9 cellular contexts compared by ENCODE assay signal in the genomic region with DNA sequence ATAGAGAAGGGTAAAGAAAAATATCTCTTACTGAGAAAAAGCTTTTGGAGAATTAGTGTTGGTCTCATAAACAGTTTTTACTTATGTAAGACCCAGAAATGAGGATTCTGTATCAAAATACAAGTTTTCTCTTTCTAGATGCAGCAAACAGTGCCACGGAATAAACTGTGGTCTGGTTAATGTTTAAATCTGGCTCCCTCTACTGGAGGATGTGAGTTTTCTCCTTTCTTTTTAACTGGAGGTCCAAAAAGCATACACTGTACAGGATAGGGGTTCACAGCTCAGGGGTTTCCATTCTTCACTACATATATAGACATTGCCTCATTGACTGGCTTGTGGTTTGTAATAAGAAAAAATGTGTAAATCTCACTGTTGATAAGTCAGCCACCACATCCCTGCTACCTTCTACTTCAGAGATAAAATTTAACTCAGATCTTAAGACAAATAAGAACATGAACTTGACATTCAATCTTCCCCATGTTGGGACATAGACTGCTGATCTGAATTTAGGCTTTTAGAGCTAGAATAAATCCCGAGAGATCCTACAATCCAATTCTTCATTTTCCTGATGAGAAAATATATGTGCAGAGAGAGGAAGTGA.
A peak's percentile ranks its signal among the peaks of the same experiment; 100 is the strongest.
DNase-seq lines count a peak whose midpoint lies in the region; ATAC-seq, FAIRE-seq and TF ChIP-seq lines count a peak whose summit lies in the region.
"Had no signal": no experiment of that assay in that cellular context is flagged by ENCODE, and none has a peak within 500 bp of the region (broad histone marks: within the 10 kb centered on the region; RNA-seq: fewer than 3 reads in every experiment).

No MANE protein-coding gene starts in this region.

- H3K79me1 ChIP-seq in H1 (ENCODE audit: low read depth, low read length), result no peaks in the 10 kb centered on the region

- no peak overlapping the region for H2AK5ac ChIP-seq in H1 (ENCODE audit: low read depth, low read length)

- ATAC-seq in GM21717 (IDR thresholded peaks at IDR 0.05; ENCODE audit: unreplicated experiment), result peak; percentile 80

- no peak for TF ChIP-seq EP300 in H1 (IDR thresholded peaks at IDR 0.05; ENCODE audit: borderline replicate concordance in 1 of 2, low read depth in 2 of 2, low read length in 2 of 2)

- H3K23me2 ChIP-seq in H1 (ENCODE audit: low read depth, low read length), result no peaks in the 10 kb centered on the region; the same call in 1 of the 2 replicates

- H3K9me3 ChIP-seq in Karpas-422 (ENCODE audit: low read length) (no peaks in the 10 kb centered on the region), H1 (ENCODE audit: insufficient read depth in 2 of 2, low read depth in 1 of 2, low read length in 1 of 2) (no peaks in the 10 kb centered on the region)

- no peak overlapping the region for H2AFZ ChIP-seq in Karpas-422 (ENCODE audit: low read length)
- no peak overlapping the region for H2AFZ ChIP-seq in H1 (ENCODE audit: low read length)

- no peak overlapping the region for H4K8ac ChIP-seq in H1 (ENCODE audit: extremely low read depth, insufficient read depth, low read length)

- no peaks in the 10 kb centered on the region for H3K79me2 ChIP-seq in Karpas-422 (ENCODE audit: low read length)
- no peaks in the 10 kb centered on the region for H3K79me2 ChIP-seq in H1 (ENCODE audit: control insufficient read depth in 1 of 2, insufficient read depth in 2 of 2, low read length in 2 of 2)

- H2BK120ac ChIP-seq in H1 (replicated peaks; ENCODE audit: low read depth, low read length), result no peak overlapping the region

- H3K9ac ChIP-seq in Karpas-422 (ENCODE audit: low read length) (no peak overlapping the region), H1 (replicated peaks in 1 of 4; ENCODE audit: extremely low read depth in 1 of 4, low read depth in 3 of 4, low read length in 3 of 4) (no peak overlapping the region)

- H3K36me3 Mint-ChIP-seq in mesothelial cell of epicardium, result no peaks in the 10 kb centered on the region
- H3K36me3 Mint-ChIP-seq: CD8-positive, alpha-beta memory T cell had no signal

- H3K9me2 ChIP-seq in Karpas-422 (replicated peaks; ENCODE audit: insufficient read depth, low read length), result no peaks in the 10 kb centered on the region

- peaks cover 35% of the 10 kb centered on the region for H3K27me3 Mint-ChIP-seq in mesothelial cell of epicardium (ENCODE audit: low read depth)

- H3K56ac ChIP-seq in H1 (replicated peaks; ENCODE audit: insufficient read length, low read depth, low read length), result no peak overlapping the region

- no peak overlapping the region for H3K14ac ChIP-seq in H1 (ENCODE audit: insufficient read length)

- no peak overlapping the region for H3K23ac ChIP-seq in H1 (ENCODE audit: insufficient read length)

- no peak overlapping the region for H2BK20ac ChIP-seq in H1 (ENCODE audit: low read length)

- H4K5ac ChIP-seq in H1 (ENCODE audit: insufficient read length, low read depth, low read length), result no peak overlapping the region

- no peak overlapping the region for H2BK15ac ChIP-seq in H1 (ENCODE audit: low read length)

- no peak overlapping the region for H3K4ac ChIP-seq in H1 (replicated peaks; ENCODE audit: insufficient read length, low read depth, low read length)

- CTCF ChIA-PET in H1 (lab: Charles Lee; ENCODE audit: partially characterized antibody), result interaction anchor here (0.7 to 4.6 kb wide), 33 partner anchors 10 to 855 kb away, joined by 3 to 25 read pairs (median 4); partner anchors contain the start of gene PTAR1

- H4K20me1 ChIP-seq in Karpas-422 (ENCODE audit: insufficient read depth, low read depth, low read length) (no peaks in the 10 kb centered on the region), H1 (replicated peaks in 1 of 2; ENCODE audit: control insufficient read depth in 1 of 2, insufficient read depth in 2 of 2, low read length in 2 of 2) (no peaks in the 10 kb centered on the region)

- no peak overlapping the region for H3K27ac Mint-ChIP-seq in mesothelial cell of epicardium

- H3K4me1 ChIP-seq in Karpas-422 (ENCODE audit: low read length), result no peaks in the 10 kb centered on the region
- H3K4me1 ChIP-seq in H1 (replicated peaks in 1 of 4; ENCODE audit: control insufficient read depth in 3 of 4, insufficient read depth in 4 of 4, low read length in 3 of 4), result peaks cover 0 to 6% (median 0%) of the 10 kb centered on the region in 4 experiments; a peak in 1 of 7 replicates

- H3K4me3 ChIP-seq in Karpas-422 (ENCODE audit: low read length) (no peak overlapping the region), H1 (ENCODE audit: extremely low read depth in 1 of 4, insufficient read depth in 2 of 4, low read depth in 3 of 4, low read length in 4 of 4) (no peak overlapping the region)

- H2BK12ac ChIP-seq in H1 (ENCODE audit: low read depth, low read length), result no peak overlapping the region

- peak; percentile 40 for DNase-seq in SIG-M5 treated with dmso at 0.1 percent for 504 hours (lab: John Stamatoyannopoulos, UW; ENCODE audit: unreplicated experiment)
- no peak for DNase-seq in SIG-M5 (lab: John Stamatoyannopoulos, UW)
- peak; percentile 78 for DNase-seq in Karpas-422
- peak; percentile 66 for DNase-seq in RCC 7860 (ENCODE audit: low spot score)
- no peak for DNase-seq in H1 (ENCODE audit: low read depth in 1 of 2, low spot score in 2 of 2)
- DNase-seq in mesothelial cell of epicardium (ENCODE audit: low spot score in 2 of 2, unreplicated experiment in 2 of 2), result no peak
- DNase-seq in cortex of kidney (lab: John Stamatoyannopoulos, UW), result no peak

- H3K4me2 ChIP-seq in Karpas-422 (ENCODE audit: low read depth, low read length, poor library complexity, severe bottlenecking), result no peak overlapping the region
- H3K4me2 ChIP-seq in H1 (ENCODE audit: insufficient read depth in 1 of 2, low read depth in 2 of 2, low read length in 2 of 2), result no peak overlapping the region

- POLR2A ChIA-PET in H1 (lab: Charles Lee; ENCODE audit: partially characterized antibody), result no interaction called here

- 48% methylated on average over 2 of the region's 2 CpGs; no CpG with 5 or more reads in 1 of the 2 experiments for WGBS in H1 (ENCODE audit: extremely low coverage in 1 of 2, insufficient coverage in 1 of 2, insufficient read length in 1 of 2, insufficient replicate concordance in 2 of 2, low coverage in 1 of 2, low lambda C conversion rate in 2 of 2, missing lambda C conversion rate in 1 of 2), 2 experiments

- H3K27me3 ChIP-seq in Karpas-422 (ENCODE audit: low read length) (no peaks in the 10 kb centered on the region), H1 (replicated peaks in 1 of 4; ENCODE audit: control insufficient read depth in 3 of 4, extremely low read depth in 1 of 4, insufficient read depth in 3 of 4, low read length in 3 of 4) (no peaks in the 10 kb centered on the region)

- no peak for TF ChIP-seq POLR2A in H1 (IDR thresholded peaks at IDR 0.05; ENCODE audit: control extremely low read depth in 1 of 2, low read depth in 2 of 2, low read length in 2 of 2)

- H3K4me1 Mint-ChIP-seq in mesothelial cell of epicardium, result no peaks in the 10 kb centered on the region
- H3K4me1 Mint-ChIP-seq: CD8-positive, alpha-beta memory T cell had no signal

- TF ChIP-seq CTCF in H1 (IDR thresholded peaks at IDR 0.05; ENCODE audit: control extremely low read depth in 1 of 3, insufficient read depth in 1 of 3, low read depth in 1 of 3, low read length in 3 of 3) (peak in 2 of 3 experiments; percentile 67 to 75; a peak in 3 of 4 replicates), mesothelial cell of epicardium (IDR thresholded peaks at IDR 0.05; ENCODE audit: unreplicated experiment) (peak; percentile 61)

- no peak overlapping the region for H3K18ac ChIP-seq in H1 (ENCODE audit: extremely low read depth, low read length)

- H3K9me3 Mint-ChIP-seq in mesothelial cell of epicardium, result no peaks in the 10 kb centered on the region
- H3K9me3 Mint-ChIP-seq: CD8-positive, alpha-beta memory T cell had no signal

- TF ChIP-seq RAD21 in H1 (IDR thresholded peaks at IDR 0.05 in 1 of 2, conservative IDR thresholded peaks at IDR 0.05 in 1 of 2; ENCODE audit: low read depth in 2 of 2, low read length in 2 of 2), result peak; percentile 78 to 82

- no peak overlapping the region for H3K4me3 Mint-ChIP-seq in mesothelial cell of epicardium
- H3K4me3 Mint-ChIP-seq: CD8-positive, alpha-beta memory T cell had no signal

- FAIRE-seq in RCC 7860 (lab: Jason Lieb, UNC), result peak; percentile 75
- FAIRE-seq in H1 (lab: Jason Lieb, UNC), result peak; percentile 50

- no peak overlapping the region for H4K91ac ChIP-seq in H1 (replicated peaks; ENCODE audit: insufficient read length, low read length)

- H3K36me3 ChIP-seq in Karpas-422 (ENCODE audit: insufficient read depth, low read length) (no peaks in the 10 kb centered on the region), H1 (ENCODE audit: control insufficient read depth in 2 of 4, insufficient read depth in 4 of 4, low read length in 3 of 4) (no peaks in the 10 kb centered on the region)

- no peak overlapping the region for H3K27ac ChIP-seq in Karpas-422 (ENCODE audit: low read length)
- no peak overlapping the region for H3K27ac ChIP-seq in H1 (ENCODE audit: low read depth, low read length)

- no peak overlapping the region for H2BK5ac ChIP-seq in H1 (ENCODE audit: low read depth, low read length)

TF ChIP-seq in H1, 55 proteins besides CTCF, POLR2A, EP300 and RAD21 (continues in another document):
- TF ChIP-seq TBP (IDR thresholded peaks at IDR 0.05; ENCODE audit: low read depth, low read length) (no peak), PHF8 (conservative IDR thresholded peaks at IDR 0.05; ENCODE audit: low read depth, low read length) (no peak), TCF12 (IDR thresholded peaks at IDR 0.05; ENCODE audit: low read depth, low read length) (no peak), SIX5 (IDR thresholded peaks at IDR 0.05; ENCODE audit: low read depth, low read length) (no peak), RFX5 (IDR thresholded peaks at IDR 0.05; ENCODE audit: borderline replicate concordance, low read depth, low read length) (no peak), USF2 (IDR thresholded peaks at IDR 0.05; ENCODE audit: low read length) (no peak)
- TF ChIP-seq, protein P1, sequence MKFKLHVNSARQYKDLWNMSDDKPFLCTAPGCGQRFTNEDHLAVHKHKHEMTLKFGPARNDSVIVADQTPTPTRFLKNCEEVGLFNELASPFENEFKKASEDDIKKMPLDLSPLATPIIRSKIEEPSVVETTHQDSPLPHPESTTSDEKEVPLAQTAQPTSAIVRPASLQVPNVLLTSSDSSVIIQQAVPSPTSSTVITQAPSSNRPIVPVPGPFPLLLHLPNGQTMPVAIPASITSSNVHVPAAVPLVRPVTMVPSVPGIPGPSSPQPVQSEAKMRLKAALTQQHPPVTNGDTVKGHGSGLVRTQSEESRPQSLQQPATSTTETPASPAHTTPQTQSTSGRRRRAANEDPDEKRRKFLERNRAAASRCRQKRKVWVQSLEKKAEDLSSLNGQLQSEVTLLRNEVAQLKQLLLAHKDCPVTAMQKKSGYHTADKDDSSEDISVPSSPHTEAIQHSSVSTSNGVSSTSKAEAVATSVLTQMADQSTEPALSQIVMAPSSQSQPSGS (IDR thresholded peaks at IDR 0.05; ENCODE audit: low read length), result no peak

Comparison
In these comparisons a context has a peak if more than half of its experiments do, and no peak if none do; other contexts are left out.
1. DNase-seq: peak in SIG-M5 treated with dmso at 0.1 percent for 504 hours (single experiment), Karpas-422 (single experiment) and RCC 7860 (single experiment); none in SIG-M5 (single experiment), H1 (0 of 2), mesothelial cell of epicardium (0 of 2) and cortex of kidney (single experiment).